In genomic region chr15:69031013-69032001, GRCh38 we compare ENCODE assay signal across 8 cellular contexts. TPM values are rescaled to one million over a fixed set of nuclear protein-coding genes. Genes with fewer than 3 reads are reported as not detected.
A peak's percentile ranks its signal among the peaks of the same experiment; 100 is the strongest.
DNase-seq lines count a peak whose midpoint lies in the region; ATAC-seq and TF ChIP-seq lines count a peak whose summit lies in the region.

No MANE protein-coding gene starts in this region.

- DNase-seq in CD8-positive, alpha-beta memory T cell: peak in 1 of 5 donors; percentile 2
- DNase-seq in KG1 (lab: John Stamatoyannopoulos, UW): peak; percentile 10
- peak; percentile 71 for DNase-seq in activated CD8-positive, alpha-beta memory T cell treated with anti-CD3 and anti-CD28 coated beads, Interleukin-2, amount 50 U/mL, for 48 hours
- peak; percentile 42 for DNase-seq in fibroblast of mammary gland (ENCODE audit: low read depth)

- H3K27me3 ChIP-seq in CD8-positive, alpha-beta memory T cell (ENCODE audit: insufficient read depth, low read length, poor library complexity, severe bottlenecking): no peaks in the 10 kb centered on the region

- H3K4me3 ChIP-seq in CD8-positive, alpha-beta memory T cell (ENCODE audit: low read length): no peak overlapping the region
- peak overlapping the region; percentile 25 for H3K4me3 ChIP-seq in fibroblast of mammary gland (ENCODE audit: control insufficient read depth, low read depth, low read length)

- no peak for ATAC-seq in HG03457 (IDR thresholded peaks at IDR 0.05; ENCODE audit: unreplicated experiment)
- ATAC-seq in HG03378 (IDR thresholded peaks at IDR 0.05; ENCODE audit: unreplicated experiment): no peak
- ATAC-seq in GM19467 (IDR thresholded peaks at IDR 0.05; ENCODE audit: unreplicated experiment): no peak

- no peaks in the 10 kb centered on the region for H3K36me3 Mint-ChIP-seq in CD8-positive, alpha-beta memory T cell
- no peaks in the 10 kb centered on the region for H3K36me3 Mint-ChIP-seq in nephron (ENCODE audit: low read depth)

- no peaks in the 10 kb centered on the region for H3K36me3 ChIP-seq in CD8-positive, alpha-beta memory T cell (ENCODE audit: insufficient read depth, low read length)

- peak overlapping the region in 5 of 7 donors; percentile 8 to 67 (median 55) for H3K4me3 Mint-ChIP-seq in CD8-positive, alpha-beta memory T cell
- peak overlapping the region; percentile 55 to 72 (median 71) for H3K4me3 Mint-ChIP-seq in nephron

- POLR2A ChIA-PET in CD8-positive, alpha-beta memory T cell (lab: Charles Lee): no interaction called here

- peaks cover 5 to 8% (median 5%) of the 10 kb centered on the region in 3 donors for H3K4me1 Mint-ChIP-seq in CD8-positive, alpha-beta memory T cell
- H3K4me1 Mint-ChIP-seq in nephron: no peaks in the 10 kb centered on the region

- H3K9me3 ChIP-seq in CD8-positive, alpha-beta memory T cell (ENCODE audit: low read length): no peaks in the 10 kb centered on the region

- peak; percentile 56 for TF ChIP-seq CTCF in fibroblast of mammary gland (conservative IDR thresholded peaks at IDR 0.05; ENCODE audit: control insufficient read depth, insufficient read depth, low read depth, low read length)
- TF ChIP-seq CTCF in nephron (IDR thresholded peaks at IDR 0.05; ENCODE audit: unreplicated experiment in 3 of 3): peak; percentile 47 to 67 (median 48)

- H3K9me3 Mint-ChIP-seq in CD8-positive, alpha-beta memory T cell: no peaks in the 10 kb centered on the region
- H3K9me3 Mint-ChIP-seq in nephron: no peaks in the 10 kb centered on the region

- peaks cover 25 to 35% of the 10 kb centered on the region in 2 donors for H3K27me3 Mint-ChIP-seq in CD8-positive, alpha-beta memory T cell
- peaks cover 11% of the 10 kb centered on the region for H3K27me3 Mint-ChIP-seq in nephron (ENCODE audit: low read depth)

- no peak overlapping the region for H3K27ac ChIP-seq in CD8-positive, alpha-beta memory T cell (ENCODE audit: low read depth, low read length)

- CTCF ChIA-PET in CD8-positive, alpha-beta memory T cell (lab: Charles Lee): interaction anchor here (0.6 to 1.5 kb wide), 4 partner anchors 9 to 375 kb away, joined by 3 read pairs; no protein-coding TSS in a partner anchor

- no peak overlapping the region for H3K27ac Mint-ChIP-seq in CD8-positive, alpha-beta memory T cell
- H3K27ac Mint-ChIP-seq in nephron: no peak overlapping the region

- no peaks in the 10 kb centered on the region for H3K4me1 ChIP-seq in CD8-positive, alpha-beta memory T cell (ENCODE audit: insufficient read depth, low read length)

RNA-seq across cellular contexts. Expression of gene NOX5, which starts 16.8 kb away (rescaled TPM):
- not detected for total RNA-seq in CD8-positive, alpha-beta memory T cell
- polyA plus RNA-seq in CD8-positive, alpha-beta memory T cell: not detected
